Comparison of ENCODE assay signal across 18 cellular contexts in genomic region chr3:33392144-33392543, GRCh38. TPM values are rescaled to one million over a fixed set of nuclear protein-coding genes. Genes with fewer than 3 reads are reported as not detected.
DNase-seq lines count a peak whose midpoint lies in the region; ATAC-seq and TF ChIP-seq lines count a peak whose summit lies in the region.
"Had no signal": no experiment of that assay in that cellular context is flagged by ENCODE, and none has a peak within 500 bp of the region (broad histone marks: within the 10 kb centered on the region; RNA-seq: fewer than 3 reads in every experiment).

No MANE protein-coding gene starts in this region.

- H3K36me3 Mint-ChIP-seq in activated CD4-positive, alpha-beta T cell treated with anti-CD3 and anti-CD28 coated beads for 36 hours (ENCODE audit: low read depth): peaks cover 54% of the 10 kb centered on the region
- H3K36me3 Mint-ChIP-seq in chondrocyte (ENCODE audit: low read depth): peaks cover 41% of the 10 kb centered on the region
- peaks cover 73% of the 10 kb centered on the region for H3K36me3 Mint-ChIP-seq in nephron progenitor cell (ENCODE audit: low read depth)

- no peak for TF ChIP-seq POLR2A in stomach (IDR thresholded peaks at IDR 0.05)

- H3K27me3 ChIP-seq in SJSA1 (replicated peaks): no peaks in the 10 kb centered on the region
- H3K27me3 ChIP-seq in skeletal muscle satellite cell (ENCODE audit: control insufficient read depth, insufficient read depth, low read length): no peaks in the 10 kb centered on the region
- no peaks in the 10 kb centered on the region for H3K27me3 ChIP-seq in stomach
- H3K27me3 ChIP-seq: neural progenitor cell, upper lobe of right lung had no signal

- no peaks in the 10 kb centered on the region for H3K9me3 ChIP-seq in SJSA1 (replicated peaks)
- H3K9me3 ChIP-seq in skeletal muscle satellite cell (replicated peaks; ENCODE audit: low read length): no peaks in the 10 kb centered on the region
- H3K9me3 ChIP-seq in stomach: no peaks in the 10 kb centered on the region
- H3K9me3 ChIP-seq: upper lobe of right lung had no signal

- H3K4me3 ChIP-seq in SJSA1 (no peak overlapping the region), skeletal muscle satellite cell (ENCODE audit: low read length) (no peak overlapping the region), stomach (no peak overlapping the region)
- H3K4me3 ChIP-seq: coronary artery, GM23338, neural progenitor cell, SK-N-MC, upper lobe of right lung had no signal

- POLR2A ChIA-PET in activated CD4-positive, alpha-beta T cell treated with anti-CD3 and anti-CD28 coated beads for 36 hours (lab: Charles Lee): no interaction called here

- ATAC-seq in activated CD4-positive, alpha-beta T cell treated with anti-CD3 and anti-CD28 coated beads for 36 hours: peak; percentile 53
- ATAC-seq: GM23338, sciatic nerve, upper lobe of right lung had no signal

- H3K4me1 ChIP-seq in SJSA1 (replicated peaks) (peaks cover 23% of the 10 kb centered on the region), skeletal muscle satellite cell (ENCODE audit: control insufficient read depth, insufficient read depth, low read length) (peaks cover 46% of the 10 kb centered on the region), stomach (no peaks in the 10 kb centered on the region)
- H3K4me1 ChIP-seq: neural progenitor cell, upper lobe of right lung had no signal

- DNase-seq in activated CD4-positive, alpha-beta T cell treated with anti-CD3 and anti-CD28 coated beads for 36 hours: no peak
- DNase-seq in activated CD4-positive, alpha-beta T cell treated with anti-CD3 and anti-CD28 coated beads for 4 hours: no peak
- DNase-seq in SJSA1 (ENCODE audit: low read depth in 1 of 2, low spot score in 2 of 2) (no peak), chondrocyte (ENCODE audit: low spot score) (no peak), stomach (no peak), nephron progenitor cell (no peak)
- no peak for DNase-seq in activated effector memory CD4-positive, alpha-beta T cell treated with anti-CD3 and anti-CD28 coated beads, Interleukin-2, amount 50 U/mL, for 16 hours
- DNase-seq: erythroblast; NCI-H1694 treated with DMSO at 0.1 percent for 48 hours; NCI-H510A treated with DMSO at 0.1 percent for 48 hours; stimulated activated CD4-positive, alpha-beta T cell treated with anti-CD3 and anti-CD28 coated beads, Interleukin-4, amount 100 ng/mL, for 1 hour; upper lobe of right lung had no signal

- peaks cover 83% of the 10 kb centered on the region for H3K36me3 ChIP-seq in SJSA1
- H3K36me3 ChIP-seq in skeletal muscle satellite cell (ENCODE audit: insufficient read depth, low read length): peaks cover 71% of the 10 kb centered on the region
- H3K36me3 ChIP-seq in stomach: peaks cover 33 to 100% (median 100%) of the 10 kb centered on the region in 4 donors

- H3K27me3 Mint-ChIP-seq in activated CD4-positive, alpha-beta T cell treated with anti-CD3 and anti-CD28 coated beads for 36 hours: no peaks in the 10 kb centered on the region
- H3K27me3 Mint-ChIP-seq in chondrocyte (ENCODE audit: low read depth) (no peaks in the 10 kb centered on the region), nephron progenitor cell (ENCODE audit: low read depth, poor library complexity) (no peaks in the 10 kb centered on the region)

- H3K27ac ChIP-seq in SJSA1: peak overlapping the region; percentile 43
- H3K27ac ChIP-seq in stomach: peak overlapping the region in 1 of 5 donors; percentile 35
- H3K27ac ChIP-seq: neural progenitor cell, SK-N-MC, upper lobe of right lung had no signal

- H3K9ac ChIP-seq in skeletal muscle satellite cell (ENCODE audit: low read depth, low read length): no peak overlapping the region
- H3K9ac ChIP-seq: neural progenitor cell had no signal

- 90 to 96% (median 92%) methylated on average over 4 of the region's 4 CpGs for whole genome bisulfite sequencing in stomach, 5 donors

- intact Hi-C loops in activated CD4-positive, alpha-beta T cell treated with anti-CD3 and anti-CD28 coated beads for 36 hours (cut with DNase I, micrococcal nuclease): loop anchor here in 1 of 2 experiments (5.0 kb wide), 1 partner anchor 35 kb away; no protein-coding TSS in a partner anchor
- intact Hi-C loops in stomach (cut with DNase I; ENCODE audit: low total_unique reads): no loop called here

- CTCF ChIA-PET in activated CD4-positive, alpha-beta T cell treated with anti-CD3 and anti-CD28 coated beads for 36 hours (lab: Charles Lee): no interaction called here

- peaks cover 17% of the 10 kb centered on the region for H3K4me1 Mint-ChIP-seq in activated CD4-positive, alpha-beta T cell treated with anti-CD3 and anti-CD28 coated beads for 36 hours
- H3K4me1 Mint-ChIP-seq in chondrocyte (ENCODE audit: low read depth) (peaks cover 74% of the 10 kb centered on the region), nephron progenitor cell (no peaks in the 10 kb centered on the region)
- H3K4me1 Mint-ChIP-seq: GM23338, neural progenitor cell had no signal

- no peak overlapping the region for H3K4me3 Mint-ChIP-seq in activated CD4-positive, alpha-beta T cell treated with anti-CD3 and anti-CD28 coated beads for 36 hours
- H3K4me3 Mint-ChIP-seq in chondrocyte (ENCODE audit: unreplicated experiment): no peak overlapping the region
- H3K4me3 Mint-ChIP-seq in nephron progenitor cell: no peak overlapping the region
- H3K4me3 Mint-ChIP-seq: GM23338, neural progenitor cell had no signal

- peak overlapping the region; percentile 56 for H3K27ac Mint-ChIP-seq in activated CD4-positive, alpha-beta T cell treated with anti-CD3 and anti-CD28 coated beads for 36 hours
- peak overlapping the region; percentile 93 for H3K27ac Mint-ChIP-seq in chondrocyte (ENCODE audit: unreplicated experiment)
- H3K27ac Mint-ChIP-seq in nephron progenitor cell: no peak overlapping the region
- H3K27ac Mint-ChIP-seq: GM23338, neural progenitor cell had no signal

- TF ChIP-seq CTCF in chondrocyte (IDR thresholded peaks at IDR 0.05): no peak
- no peak for TF ChIP-seq CTCF in stomach (IDR thresholded peaks at IDR 0.05)
- TF ChIP-seq CTCF in nephron progenitor cell (IDR thresholded peaks at IDR 0.05): no peak

- no peak for TF ChIP-seq EP300 in stomach (IDR thresholded peaks at IDR 0.05)

- no peaks in the 10 kb centered on the region for H3K9me3 Mint-ChIP-seq in activated CD4-positive, alpha-beta T cell treated with anti-CD3 and anti-CD28 coated beads for 36 hours (ENCODE audit: low read depth)
- no peaks in the 10 kb centered on the region for H3K9me3 Mint-ChIP-seq in chondrocyte (ENCODE audit: low read depth)
- H3K9me3 Mint-ChIP-seq in nephron progenitor cell: no peaks in the 10 kb centered on the region
- H3K9me3 Mint-ChIP-seq: GM23338, neural progenitor cell had no signal

- peak overlapping the region; percentile 16 for H3K4me2 ChIP-seq in skeletal muscle satellite cell (ENCODE audit: low read length)
- H3K4me2 ChIP-seq: GM23338, neural progenitor cell had no signal

RNA-seq across cellular contexts. Expression of gene UBP1, which starts 48.1 kb away (rescaled TPM):
- 10 to 100 TPM; 54.8 to 66.0 TPM for total RNA-seq in activated CD4-positive, alpha-beta T cell treated with anti-CD3 and anti-CD28 coated beads for 36 hours
- 14.9 and 20.8 TPM in 2 replicates for total RNA-seq in SJSA1 (2014; rRNA removed; shearing (Covaris generic))
- total RNA-seq in chondrocyte: 60.6 to 61.8 TPM (median 60.9 TPM) in 3 replicates
- total RNA-seq in skeletal muscle satellite cell (2012; rRNA removed): 40.4 and 53.2 TPM in 2 replicates
- total RNA-seq in stomach: 100 to 1,000 TPM in 2 of 5 donors, 10 to 100 TPM in 3; 55.2 to 150 (median 88.8) TPM
- 10 to 100 TPM; 21.0 to 32.6 (median 29.0) TPM for polyA plus RNA-seq in stomach
